In the genomic region with DNA sequence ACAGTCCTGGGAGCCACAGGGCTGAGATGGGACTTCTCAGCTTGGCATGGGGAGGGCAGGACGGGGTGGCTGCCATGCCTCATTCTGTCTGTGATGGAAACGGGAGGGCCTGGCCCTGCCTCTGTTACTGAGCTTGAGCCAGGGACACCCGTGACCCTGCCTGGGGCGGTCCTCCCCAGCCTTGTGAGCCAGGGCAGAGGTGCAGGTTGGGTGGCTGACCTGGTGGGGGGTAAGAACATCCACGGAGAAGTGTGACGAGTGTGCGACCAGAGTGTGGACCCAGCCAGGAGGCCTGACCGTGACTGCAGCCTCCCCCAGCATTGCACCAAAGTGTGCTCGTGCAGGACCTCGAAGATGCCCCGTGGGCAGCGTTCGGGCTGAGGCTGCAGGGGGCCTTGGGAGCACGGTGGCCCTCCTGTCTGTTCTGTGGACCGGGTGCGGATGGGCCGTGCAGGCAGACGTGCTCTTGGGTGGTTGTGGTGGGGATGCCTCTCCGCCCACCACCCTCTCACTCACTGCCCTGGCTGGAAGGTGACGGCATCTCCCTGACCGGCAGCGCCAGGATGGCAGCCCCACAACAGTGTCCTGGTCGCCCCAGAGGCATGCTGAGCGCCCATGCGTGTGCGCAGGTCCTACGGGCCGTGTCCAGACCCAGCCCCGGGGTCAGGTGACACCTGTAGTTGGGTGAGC, we compare ENCODE assay signal across 15 cellular contexts. TPM values are rescaled to one million over a fixed set of nuclear protein-coding genes. Genes with fewer than 3 reads are reported as not detected.
DNase-seq lines count a peak whose midpoint lies in the region; ATAC-seq and TF ChIP-seq lines count a peak whose summit lies in the region.
"Had no signal": no experiment of that assay in that cellular context is flagged by ENCODE, and none has a peak within 500 bp of the region (broad histone marks: within the 10 kb centered on the region; RNA-seq: fewer than 3 reads in every experiment).

No MANE protein-coding gene starts in this region.

- no peak overlapping the region for H3K14ac ChIP-seq in H9 (ENCODE audit: insufficient read depth, low read length)

- no peak overlapping the region for H4K8ac ChIP-seq in H9 (replicated peaks; ENCODE audit: insufficient read length, low read depth, low read length)

- H2AFZ ChIP-seq in H9 (ENCODE audit: low read length): no peak overlapping the region

- H3K27me3 Mint-ChIP-seq in H9 (ENCODE audit: low read depth) (no peaks in the 10 kb centered on the region), chondrocyte (ENCODE audit: low read depth) (no peaks in the 10 kb centered on the region), CD14-positive monocyte (ENCODE audit: low read depth in 3 of 3) (peaks cover 3 to 6% (median 4%) of the 10 kb centered on the region in 3 donors)
- H3K27me3 Mint-ChIP-seq: activated CD4-positive, alpha-beta memory T cell treated with anti-CD3 and anti-CD28 coated beads, Interleukin-2, amount 10 ng/mL, durations not matched to agents 7 days and 5 days had no signal

- WGBS in H9 (ENCODE audit: extremely low coverage, insufficient read length, low lambda C conversion rate): no CpG with 5 or more reads among the region's 29 CpGs

- no peak overlapping the region for H3K23ac ChIP-seq in H9 (ENCODE audit: insufficient read length, low read depth, low read length)

- no peak overlapping the region for H3K9ac ChIP-seq in H9 (ENCODE audit: extremely low read depth, insufficient read length, low read length)

- TF ChIP-seq CTCF in H9 (conservative IDR thresholded peaks at IDR 0.05): no peak
- TF ChIP-seq CTCF in chondrocyte (IDR thresholded peaks at IDR 0.05): no peak
- no peak for TF ChIP-seq CTCF in lower lobe of right lung (IDR thresholded peaks at IDR 0.05)
- no peak for TF ChIP-seq CTCF in CD14-positive monocyte (IDR thresholded peaks at IDR 0.05)

- H3K27ac ChIP-seq in H9 (ENCODE audit: insufficient read length, low read depth, low read length) (no peak overlapping the region), lower lobe of right lung (no peak overlapping the region)
- H3K27ac ChIP-seq: neutrophil, SJSA1 had no signal

- intact Hi-C loops in lower lobe of right lung (cut with DNase I): no loop called here
- intact Hi-C loops in CD14-positive monocyte (cut with micrococcal nuclease): no loop called here

- no peaks in the 10 kb centered on the region; a peak in 1 of 5 replicates for H3K9me3 Mint-ChIP-seq in H9
- H3K9me3 Mint-ChIP-seq in chondrocyte (ENCODE audit: low read depth): no peaks in the 10 kb centered on the region
- H3K9me3 Mint-ChIP-seq in stimulated activated effector memory CD8-positive, alpha-beta T cell treated with anti-CD3 and anti-CD28 coated beads, Interleukin-12 subunit alpha, Interleukin-12 subunit beta, amount 100 ng/mL, for 72 hours: no peaks in the 10 kb centered on the region
- H3K9me3 Mint-ChIP-seq in CD14-positive monocyte: peaks cover 0 to 15% (median 4%) of the 10 kb centered on the region in 7 donors
- H3K9me3 Mint-ChIP-seq: activated CD4-positive, alpha-beta memory T cell treated with anti-CD3 and anti-CD28 coated beads, Interleukin-2, amount 10 ng/mL, durations not matched to agents 7 days and 5 days had no signal

- H2BK12ac ChIP-seq in H9 (ENCODE audit: insufficient read length, low read depth, low read length): no peak overlapping the region

- no peak overlapping the region for H4K5ac ChIP-seq in H9 (ENCODE audit: insufficient read length, low read depth, low read length)

- no peak overlapping the region for H3T11ph ChIP-seq in H9 (ENCODE audit: low read length)

- H3K4me3 ChIP-seq in lower lobe of right lung: no peak overlapping the region
- H3K4me3 ChIP-seq: SJSA1 had no signal

- H3K56ac ChIP-seq in H9 (ENCODE audit: insufficient read length, low read depth, low read length): no peak overlapping the region

- H3K9me3 ChIP-seq in H9 (ENCODE audit: control insufficient read depth, low read depth, low read length) (no peaks in the 10 kb centered on the region), lower lobe of right lung (no peaks in the 10 kb centered on the region)
- H3K9me3 ChIP-seq: neutrophil, SJSA1 had no signal

- no peak overlapping the region for H2BK120ac ChIP-seq in H9 (ENCODE audit: low read depth, low read length, poor library complexity, severe bottlenecking)

- H3K4me1 ChIP-seq in H9 (ENCODE audit: insufficient read depth, low read length) (peaks cover 2% of the 10 kb centered on the region; the same call in 1 of the 2 replicates), lower lobe of right lung (peaks cover 95% of the 10 kb centered on the region)

- H2BK15ac ChIP-seq in H9 (ENCODE audit: low read depth, low read length): no peak overlapping the region

- H2AK5ac ChIP-seq in H9 (ENCODE audit: insufficient read length, low read length): no peak overlapping the region

- no peak overlapping the region for H2BK5ac ChIP-seq in H9 (ENCODE audit: insufficient read length, low read length)

- no peak overlapping the region for H3K4me3 Mint-ChIP-seq in H9
- no peak overlapping the region for H3K4me3 Mint-ChIP-seq in chondrocyte (ENCODE audit: unreplicated experiment)
- no peak overlapping the region for H3K4me3 Mint-ChIP-seq in stimulated activated effector memory CD8-positive, alpha-beta T cell treated with anti-CD3 and anti-CD28 coated beads, Interleukin-12 subunit alpha, Interleukin-12 subunit beta, amount 100 ng/mL, for 72 hours
- H3K4me3 Mint-ChIP-seq in CD14-positive monocyte: no peak overlapping the region
- H3K4me3 Mint-ChIP-seq: activated CD4-positive, alpha-beta memory T cell treated with anti-CD3 and anti-CD28 coated beads, Interleukin-2, amount 10 ng/mL, durations not matched to agents 7 days and 5 days had no signal

- no peak for ATAC-seq in lower lobe of right lung
- ATAC-seq in stimulated activated effector memory CD8-positive, alpha-beta T cell treated with anti-CD3 and anti-CD28 coated beads, Interleukin-12 subunit alpha, Interleukin-12 subunit beta, amount 100 ng/mL, for 72 hours: no peak

- H3K27me3 ChIP-seq in H9 (ENCODE audit: insufficient read depth, low read length) (no peaks in the 10 kb centered on the region), lower lobe of right lung (ENCODE audit: low read depth) (no peaks in the 10 kb centered on the region)
- H3K27me3 ChIP-seq: SJSA1 had no signal

- no peak overlapping the region for H4K91ac ChIP-seq in H9 (ENCODE audit: insufficient read length, low read depth, low read length)

- H3K27ac Mint-ChIP-seq in H9 (peak overlapping the region in 2 of 3 experiments; percentile 83 to 95; a peak in 5 of 7 replicates), chondrocyte (ENCODE audit: unreplicated experiment) (peak overlapping the region; percentile 57), CD14-positive monocyte (no peak overlapping the region)
- H3K27ac Mint-ChIP-seq in stimulated activated effector memory CD8-positive, alpha-beta T cell treated with anti-CD3 and anti-CD28 coated beads, Interleukin-12 subunit alpha, Interleukin-12 subunit beta, amount 100 ng/mL, for 72 hours: peak overlapping the region; percentile 43
- H3K27ac Mint-ChIP-seq: activated CD4-positive, alpha-beta memory T cell treated with anti-CD3 and anti-CD28 coated beads, Interleukin-2, amount 10 ng/mL, durations not matched to agents 7 days and 5 days had no signal

- peaks cover 8 to 15% (median 10%) of the 10 kb centered on the region in 3 experiments; a peak in 6 of 7 replicates for H3K36me3 Mint-ChIP-seq in H9 (ENCODE audit: insufficient read depth in 1 of 3, low read depth in 3 of 3)
- H3K36me3 Mint-ChIP-seq in chondrocyte (ENCODE audit: low read depth): peaks cover 3% of the 10 kb centered on the region
- H3K36me3 Mint-ChIP-seq in stimulated activated effector memory CD8-positive, alpha-beta T cell treated with anti-CD3 and anti-CD28 coated beads, Interleukin-12 subunit alpha, Interleukin-12 subunit beta, amount 100 ng/mL, for 72 hours: peaks cover 6% of the 10 kb centered on the region
- peaks cover 21 to 31% of the 10 kb centered on the region in 2 donors for H3K36me3 Mint-ChIP-seq in CD14-positive monocyte

- H4K20me1 ChIP-seq in H9 (ENCODE audit: control insufficient read depth, insufficient read depth, insufficient read length): peaks cover 5% of the 10 kb centered on the region

- H3K36me3 ChIP-seq in lower lobe of right lung: peaks cover 6% of the 10 kb centered on the region

- H3K4me1 Mint-ChIP-seq in H9 (peaks cover 50 to 63% of the 10 kb centered on the region in 2 experiments), chondrocyte (ENCODE audit: low read depth) (peaks cover 79% of the 10 kb centered on the region), CD14-positive monocyte (peaks cover 37% of the 10 kb centered on the region)
- H3K4me1 Mint-ChIP-seq in stimulated activated effector memory CD8-positive, alpha-beta T cell treated with anti-CD3 and anti-CD28 coated beads, Interleukin-12 subunit alpha, Interleukin-12 subunit beta, amount 100 ng/mL, for 72 hours: peaks cover 57% of the 10 kb centered on the region

- no peak overlapping the region for H3K4ac ChIP-seq in H9 (ENCODE audit: low read depth, low read length)

- H3K23me2 ChIP-seq in H9 (ENCODE audit: insufficient read length, low read depth, low read length, poor library complexity, severe bottlenecking): no peaks in the 10 kb centered on the region

- H3K79me2 ChIP-seq in H9 (ENCODE audit: insufficient read depth, low read length): peaks cover 62% of the 10 kb centered on the region; the same call in 1 of the 2 replicates

- H3K18ac ChIP-seq in H9 (ENCODE audit: insufficient read length, low read depth, low read length): no peak overlapping the region

- no peak overlapping the region for H3K4me2 ChIP-seq in H9 (ENCODE audit: insufficient read depth, insufficient read length, low read length)

- H3K79me1 ChIP-seq in H9 (ENCODE audit: insufficient read depth, low read depth, low read length, poor library complexity, severe bottlenecking): no peaks in the 10 kb centered on the region

- DNase-seq in H9 (no peak), chondrocyte (ENCODE audit: low spot score) (peak; percentile 92), lower lobe of right lung (peak; percentile 45), NCI-H1436 treated with DMSO at 0.1 percent for 48 hours (lab: John Stamatoyannopoulos, UW) (no peak), DMS153 treated with DMSO at 0.1 percent for 48 hours (lab: John Stamatoyannopoulos, UW; ENCODE audit: unreplicated experiment) (no peak), DMS153 (lab: John Stamatoyannopoulos, UW) (no peak), CD14-positive monocyte (ENCODE audit: low spot score) (no peak)
- no peak for DNase-seq in stimulated activated effector memory CD8-positive, alpha-beta T cell treated with anti-CD3 and anti-CD28 coated beads, Interleukin-12 subunit alpha, Interleukin-12 subunit beta, amount 100 ng/mL, for 72 hours (ENCODE audit: low spot score in 2 of 2)
- DNase-seq: activated CD4-positive, alpha-beta memory T cell treated with anti-CD3 and anti-CD28 coated beads, Interleukin-2, amount 10 ng/mL, durations not matched to agents 7 days and 5 days; activated effector memory CD4-positive, alpha-beta T cell treated with anti-CD3 and anti-CD28 coated beads, Interleukin-2, amount 50 U/mL, for 16 hours; KBM-7; NCI-H1105; stimulated activated CD4-positive, alpha-beta T cell treated with anti-CD3 and anti-CD28 coated beads, Interleukin-12 subunit alpha, Interleukin-12 subunit beta, amount 100 ng/mL, for 4 hours had no signal

- H2BK20ac ChIP-seq in H9 (ENCODE audit: low read depth, low read length, poor library complexity, severe bottlenecking): no peak overlapping the region

RNA-seq across cellular contexts. Expression of a gene that starts 45.4 kb away (rescaled TPM):
- total RNA-seq in H9 (2021) (88.8 and 89.5 TPM in 2 replicates), chondrocyte (112 to 135 TPM (median 116 TPM) in 3 replicates), lower lobe of right lung (90.0 TPM)
- polyA plus RNA-seq in CD14-positive monocyte: under 1 TPM; 0.20 to 0.25 TPM

Comparison
In these comparisons a context has a peak if more than half of its experiments do, and no peak if none do; other contexts are left out.
1. DNase-seq: peak in chondrocyte (single experiment) and lower lobe of right lung (single experiment); none in H9 (single experiment), stimulated activated effector memory CD8-positive, alpha-beta T cell treated with anti-CD3 and anti-CD28 coated beads, Interleukin-12 subunit alpha, Interleukin-12 subunit beta, amount 100 ng/mL, for 72 hours (0 of 2), NCI-H1436 treated with DMSO at 0.1 percent for 48 hours (single experiment), DMS153 treated with DMSO at 0.1 percent for 48 hours (single experiment), DMS153 (single experiment) and CD14-positive monocyte (single experiment).
2. H3K27ac Mint-ChIP-seq: peak in H9 (2 of 3), chondrocyte (single experiment) and stimulated activated effector memory CD8-positive, alpha-beta T cell treated with anti-CD3 and anti-CD28 coated beads, Interleukin-12 subunit alpha, Interleukin-12 subunit beta, amount 100 ng/mL, for 72 hours (single experiment); none in CD14-positive monocyte (0 of 7).